ENCODE assay signal across 9 cellular contexts in genomic region chr3:56928379-56929068, GRCh38.
DNase-seq lines count a peak whose midpoint lies in the region; ATAC-seq, FAIRE-seq and TF ChIP-seq lines count a peak whose summit lies in the region.
"Had no signal": no experiment of that assay in that cellular context is flagged by ENCODE, and none has a peak within 500 bp of the region (broad histone marks: within the 10 kb centered on the region; RNA-seq: fewer than 3 reads in every experiment).

No MANE protein-coding gene starts in this region.

- FAIRE-seq in RCC 7860 (lab: Jason Lieb, UNC): no peak

- no peak for TF ChIP-seq CTCF in endothelial cell (IDR thresholded peaks at IDR 0.05; ENCODE audit: unreplicated experiment)
- TF ChIP-seq CTCF in glutamatergic neuron (IDR thresholded peaks at IDR 0.05; ENCODE audit: partially characterized antibody, unreplicated experiment): no peak

- peak overlapping the region; percentile 44 for H3K27ac Mint-ChIP-seq in activated CD8-positive, alpha-beta memory T cell treated with anti-CD3 and anti-CD28 coated beads, Interleukin-2, amount 10 ng/mL, durations not matched to agents 7 days and 5 days
- H3K27ac Mint-ChIP-seq in endothelial cell (ENCODE audit: unreplicated experiment) (peak overlapping the region; percentile 94), glutamatergic neuron (ENCODE audit: unreplicated experiment) (no peak overlapping the region)

- no peak for DNase-seq in activated CD8-positive, alpha-beta memory T cell treated with anti-CD3 and anti-CD28 coated beads, Interleukin-2, amount 10 ng/mL, durations not matched to agents 7 days and 5 days
- DNase-seq in activated CD8-positive, alpha-beta memory T cell treated with anti-CD3 and anti-CD28 coated beads, Interleukin-2, amount 50 U/mL, for 4 hours: no peak
- peak; percentile 14 for DNase-seq in RCC 7860 (ENCODE audit: low spot score)
- DNase-seq in endothelial cell (ENCODE audit: low spot score): no peak
- peak; percentile 23 for DNase-seq in renal cortical epithelial cell (ENCODE audit: low read depth)
- DNase-seq in GOT3 (lab: John Stamatoyannopoulos, UW): no peak
- DNase-seq in glutamatergic neuron: no peak
- DNase-seq: stimulated activated CD8-positive, alpha-beta memory T cell treated with anti-CD3 and anti-CD28 coated beads, Interleukin-4, amount 100 ng/mL, for 48 hours had no signal

- CTCF ChIA-PET in activated CD8-positive, alpha-beta memory T cell treated with anti-CD3 and anti-CD28 coated beads, Interleukin-2, amount 10 ng/mL, durations not matched to agents 7 days and 5 days (lab: Charles Lee): interaction anchor here (1.0 to 5.3 kb wide), 3 partner anchors 12 to 59 kb away, joined by 3 to 29 read pairs (median 4); no protein-coding TSS in a partner anchor

- no peak for ATAC-seq in activated CD8-positive, alpha-beta memory T cell treated with anti-CD3 and anti-CD28 coated beads, Interleukin-2, amount 10 ng/mL, durations not matched to agents 7 days and 5 days
- ATAC-seq in GM19463 (IDR thresholded peaks at IDR 0.05; ENCODE audit: unreplicated experiment): no peak

- H3K9me3 Mint-ChIP-seq in activated CD8-positive, alpha-beta memory T cell treated with anti-CD3 and anti-CD28 coated beads, Interleukin-2, amount 10 ng/mL, durations not matched to agents 7 days and 5 days (ENCODE audit: low read depth): peaks cover 2% of the 10 kb centered on the region
- H3K9me3 Mint-ChIP-seq in endothelial cell (ENCODE audit: unreplicated experiment) (no peaks in the 10 kb centered on the region), glutamatergic neuron (ENCODE audit: unreplicated experiment) (no peaks in the 10 kb centered on the region)

- no peak overlapping the region for H3K4me3 Mint-ChIP-seq in activated CD8-positive, alpha-beta memory T cell treated with anti-CD3 and anti-CD28 coated beads, Interleukin-2, amount 10 ng/mL, durations not matched to agents 7 days and 5 days
- no peak overlapping the region for H3K4me3 Mint-ChIP-seq in endothelial cell (ENCODE audit: unreplicated experiment)
- no peak overlapping the region for H3K4me3 Mint-ChIP-seq in glutamatergic neuron (ENCODE audit: unreplicated experiment)

- no peaks in the 10 kb centered on the region for H3K27me3 Mint-ChIP-seq in activated CD8-positive, alpha-beta memory T cell treated with anti-CD3 and anti-CD28 coated beads, Interleukin-2, amount 10 ng/mL, durations not matched to agents 7 days and 5 days
- H3K27me3 Mint-ChIP-seq in endothelial cell (ENCODE audit: unreplicated experiment): peaks cover 5% of the 10 kb centered on the region
- H3K27me3 Mint-ChIP-seq in glutamatergic neuron (ENCODE audit: unreplicated experiment): no peaks in the 10 kb centered on the region

- H3K4me1 Mint-ChIP-seq in activated CD8-positive, alpha-beta memory T cell treated with anti-CD3 and anti-CD28 coated beads, Interleukin-2, amount 10 ng/mL, durations not matched to agents 7 days and 5 days: peaks cover 50% of the 10 kb centered on the region
- H3K4me1 Mint-ChIP-seq in endothelial cell (ENCODE audit: unreplicated experiment): peaks cover 48% of the 10 kb centered on the region
- no peaks in the 10 kb centered on the region for H3K4me1 Mint-ChIP-seq in glutamatergic neuron (ENCODE audit: low read depth, unreplicated experiment)

- H3K36me3 Mint-ChIP-seq in activated CD8-positive, alpha-beta memory T cell treated with anti-CD3 and anti-CD28 coated beads, Interleukin-2, amount 10 ng/mL, durations not matched to agents 7 days and 5 days: peaks cover 4% of the 10 kb centered on the region
- no peaks in the 10 kb centered on the region for H3K36me3 Mint-ChIP-seq in endothelial cell (ENCODE audit: low read depth, unreplicated experiment)
- H3K36me3 Mint-ChIP-seq in glutamatergic neuron (ENCODE audit: unreplicated experiment): no peaks in the 10 kb centered on the region

Comparison
In these comparisons a context has a peak if more than half of its experiments do, and no peak if none do; other contexts are left out.
1. DNase-seq: peak in RCC 7860 (single experiment) and renal cortical epithelial cell (single experiment); none in activated CD8-positive, alpha-beta memory T cell treated with anti-CD3 and anti-CD28 coated beads, Interleukin-2, amount 10 ng/mL, durations not matched to agents 7 days and 5 days (single experiment), activated CD8-positive, alpha-beta memory T cell treated with anti-CD3 and anti-CD28 coated beads, Interleukin-2, amount 50 U/mL, for 4 hours (single experiment), endothelial cell (single experiment), GOT3 (single experiment) and glutamatergic neuron (single experiment).